8 cellular contexts compared by ENCODE assay signal in the genomic region with DNA sequence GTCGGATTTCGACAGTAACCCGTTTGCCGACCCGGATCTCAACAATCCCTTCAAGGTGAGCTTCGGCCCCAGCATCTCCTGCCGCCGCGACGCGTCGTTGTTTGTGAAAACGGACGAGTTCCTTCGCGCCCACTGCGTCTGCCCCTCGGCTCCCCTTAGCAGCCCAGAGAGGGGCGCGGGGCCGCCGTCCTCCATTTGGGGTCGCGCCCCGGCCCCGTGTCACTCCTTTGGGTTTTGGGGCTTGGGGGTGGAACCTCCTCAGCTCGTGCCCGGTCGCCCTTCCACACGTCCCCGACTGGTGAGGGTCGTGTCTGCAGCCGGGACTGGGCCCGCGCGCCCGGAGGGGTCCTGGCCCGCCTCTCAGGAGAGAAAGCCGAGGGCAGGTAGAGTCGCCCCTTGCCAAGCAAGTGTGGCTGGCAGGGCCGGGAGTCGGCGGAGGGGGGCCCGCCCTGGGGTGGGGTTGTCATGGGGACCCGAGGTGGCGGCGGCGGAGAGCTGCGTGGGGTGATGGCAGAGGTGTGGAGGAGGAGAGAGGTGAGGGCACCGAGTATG. TPM values are rescaled to one million over a fixed set of nuclear protein-coding genes. Genes with fewer than 3 reads are reported as not detected.
DNase-seq lines count a peak whose midpoint lies in the region; ATAC-seq and TF ChIP-seq lines count a peak whose summit lies in the region.

No MANE protein-coding gene starts in this region.

- ATAC-seq in GM19467 (IDR thresholded peaks at IDR 0.05; ENCODE audit: unreplicated experiment) = peak; percentile 16

- H3K27me3 ChIP-seq in BE2C = no peaks in the 10 kb centered on the region

- H3K9me3 ChIP-seq in BE2C = no peaks in the 10 kb centered on the region

- H3K4me3 ChIP-seq in BE2C (ENCODE audit: low read depth, low read length) = peak overlapping the region; percentile 77
- H3K4me3 ChIP-seq in cardiac fibroblast (replicated peaks in 1 of 2; ENCODE audit: low read depth in 2 of 2, low read length in 2 of 2) = peak overlapping the region; percentile 76 to 99

- DNase-seq in BE2C = peak; percentile 51
- peak; percentile 32 for DNase-seq in HPDE6-E6E7 (ENCODE audit: extremely low spot score)
- DNase-seq in activated CD4-positive, CD25-positive, alpha-beta regulatory T cell treated with anti-CD3 and anti-CD28 coated beads, Interleukin-2, amount 50 U/mL, for 16 hours (ENCODE audit: low read depth, low spot score) = peak; percentile 46
- no peak for DNase-seq in cardiac fibroblast (ENCODE audit: low read depth in 2 of 2)
- DNase-seq in left kidney (ENCODE audit: low read depth, low spot score) = peak; percentile 74
- DNase-seq in stimulated activated CD4-positive, alpha-beta T cell treated with anti-CD3 and anti-CD28 coated beads, Interleukin-4, amount 100 ng/mL, for 24 hours = peak; percentile 65
- no peak for DNase-seq in OCI-M1 (lab: John Stamatoyannopoulos, UW)

- no peaks in the 10 kb centered on the region; the same call in 1 of the 2 replicates for H3K36me3 ChIP-seq in BE2C

- TF ChIP-seq CTCF in BE2C (IDR thresholded peaks at IDR 0.05; ENCODE audit: low read depth, low read length) (no peak), cardiac fibroblast (IDR thresholded peaks at IDR 0.05; ENCODE audit: low read depth, low read length) (no peak)

- H3K4me1 ChIP-seq in BE2C = no peaks in the 10 kb centered on the region

RNA-seq across cellular contexts. Expression of a gene that starts 0.3 kb away (rescaled TPM):
- polyA plus RNA-seq in BE2C (2012; ENCODE audit: insufficient read depth, insufficient read length, low read depth) = 20.4 TPM

Comparison
In these comparisons a context has a peak if more than half of its experiments do, and no peak if none do; other contexts are left out.
1. DNase-seq: peak in BE2C (single experiment), HPDE6-E6E7 (single experiment), activated CD4-positive, CD25-positive, alpha-beta regulatory T cell treated with anti-CD3 and anti-CD28 coated beads, Interleukin-2, amount 50 U/mL, for 16 hours (single experiment), left kidney (single experiment) and stimulated activated CD4-positive, alpha-beta T cell treated with anti-CD3 and anti-CD28 coated beads, Interleukin-4, amount 100 ng/mL, for 24 hours (single experiment); none in cardiac fibroblast (0 of 2) and OCI-M1 (single experiment).